ENCODE assay signal across 32 cellular contexts in genomic region chr4:38683265-38683664, GRCh38. TPM values are rescaled to one million over a fixed set of nuclear protein-coding genes. Genes with fewer than 3 reads are reported as not detected.
DNase-seq lines count a peak whose midpoint lies in the region; ATAC-seq, FAIRE-seq and TF ChIP-seq lines count a peak whose summit lies in the region.
"Had no signal": no experiment of that assay in that cellular context is flagged by ENCODE, and none has a peak within 500 bp of the region (broad histone marks: within the 10 kb centered on the region; RNA-seq: fewer than 3 reads in every experiment).

No MANE protein-coding gene starts in this region.

- no peak for DNase-seq in activated naive CD4-positive, alpha-beta T cell treated with anti-CD3 and anti-CD28 coated beads, Interleukin-2, amount 50 U/mL, for 72 hours (ENCODE audit: low spot score in 2 of 2)
- DNase-seq in immature natural killer cell (no peak), stomach (no peak), occipital lobe (lab: John Stamatoyannopoulos, UW) (no peak), prostate gland (ENCODE audit: low spot score) (no peak), kidney (no peak)
- DNase-seq: activated CD4-positive, alpha-beta T cell treated with anti-CD3 and anti-CD28 coated beads, Interleukin-2, amount 50 U/mL, for 48 hours; activated CD4-positive, CD25-positive, alpha-beta regulatory T cell; activated CD8-positive, alpha-beta memory T cell treated with anti-CD3 and anti-CD28 coated beads, Interleukin-2, amount 50 U/mL, for 48 hours; activated effector memory CD4-positive, alpha-beta T cell treated with anti-CD3 and anti-CD28 coated beads, Interleukin-2, amount 50 U/mL, for 16 hours; amygdala; COR-L47; effector CD4-positive, alpha-beta T cell; erythroblast; foreskin fibroblast; GDM1; left cardiac atrium; mammary epithelial cell; NCI-H1105; NCI-H2029; NCI-H526; nucleus accumbens; PC-9; Right ventricle myocardium superior; T1000; upper lobe of left lung had no signal

- intact Hi-C loops in stomach (cut with DNase I; ENCODE audit: low total_unique reads) (no loop called here), prostate gland (cut with DNase I) (loop anchor here (10.0 kb wide), 1 partner anchor 182 kb away; the partner anchor contains the start of gene FAM114A1), kidney (cut with DNase I) (no loop called here)

- TF ChIP-seq POLR2A in stomach (IDR thresholded peaks at IDR 0.05) = no peak
- no peak for TF ChIP-seq POLR2A in prostate gland (IDR thresholded peaks at IDR 0.05)

- H3K9me3 Mint-ChIP-seq in activated naive CD4-positive, alpha-beta T cell treated with anti-CD3 and anti-CD28 coated beads, Interleukin-2, amount 50 U/mL, for 24 hours = no peaks in the 10 kb centered on the region
- H3K9me3 Mint-ChIP-seq in activated naive CD4-positive, alpha-beta T cell treated with anti-CD3 and anti-CD28 coated beads, Interleukin-2, amount 50 U/mL, for 72 hours = no peaks in the 10 kb centered on the region
- no peaks in the 10 kb centered on the region for H3K9me3 Mint-ChIP-seq in activated T-helper 17 cell treated with anti-CD3 and anti-CD28 coated beads, Interleukin-2, amount 50 U/mL, for 72 hours
- peaks cover 0 to 2% (median 0%) of the 10 kb centered on the region in 6 donors for H3K9me3 Mint-ChIP-seq in immature natural killer cell

- H3K4me1 Mint-ChIP-seq in activated naive CD4-positive, alpha-beta T cell treated with anti-CD3 and anti-CD28 coated beads, Interleukin-2, amount 50 U/mL, for 24 hours = peaks cover 89% of the 10 kb centered on the region
- H3K4me1 Mint-ChIP-seq in activated T-helper 17 cell treated with anti-CD3 and anti-CD28 coated beads, Interleukin-2, amount 50 U/mL, for 72 hours = peaks cover 31% of the 10 kb centered on the region
- peaks cover 91 to 93% of the 10 kb centered on the region in 2 donors for H3K4me1 Mint-ChIP-seq in immature natural killer cell

- H3K4me1 ChIP-seq in stomach = peaks cover 38 to 100% (median 69%) of the 10 kb centered on the region in 4 donors
- no peaks in the 10 kb centered on the region for H3K4me1 ChIP-seq in prostate gland (replicated peaks)
- H3K4me1 ChIP-seq in kidney (ENCODE audit: control insufficient read depth in 1 of 2, insufficient read depth in 1 of 2, low read depth in 1 of 2, low read length in 2 of 2) = peaks cover 0 to 3% of the 10 kb centered on the region in 2 donors
- H3K4me1 ChIP-seq: HAP-1 had no signal

- H3K36me3 ChIP-seq in stomach (peaks cover 0 to 50% (median 37%) of the 10 kb centered on the region in 4 donors), prostate gland (peaks cover 0 to 5% of the 10 kb centered on the region in 2 donors), kidney (ENCODE audit: control insufficient read depth in 1 of 2, insufficient read depth in 2 of 2, low read length in 2 of 2) (peaks cover 12 to 19% of the 10 kb centered on the region in 2 donors)

- no peak overlapping the region for H3K4me3 Mint-ChIP-seq in activated naive CD4-positive, alpha-beta T cell treated with anti-CD3 and anti-CD28 coated beads, Interleukin-2, amount 50 U/mL, for 24 hours
- H3K4me3 Mint-ChIP-seq in activated T-helper 17 cell treated with anti-CD3 and anti-CD28 coated beads, Interleukin-2, amount 50 U/mL, for 72 hours = peak overlapping the region; percentile 39
- H3K4me3 Mint-ChIP-seq in immature natural killer cell = peak overlapping the region; percentile 35 to 80 (median 75)
- H3K4me3 Mint-ChIP-seq: B cell had no signal

- no peak for TF ChIP-seq EP300 in stomach (IDR thresholded peaks at IDR 0.05)

- no peaks in the 10 kb centered on the region for H3K27me3 Mint-ChIP-seq in activated naive CD4-positive, alpha-beta T cell treated with anti-CD3 and anti-CD28 coated beads, Interleukin-2, amount 50 U/mL, for 24 hours
- H3K27me3 Mint-ChIP-seq in activated T-helper 17 cell treated with anti-CD3 and anti-CD28 coated beads, Interleukin-2, amount 50 U/mL, for 72 hours = no peaks in the 10 kb centered on the region
- peaks cover 7 to 16% (median 14%) of the 10 kb centered on the region in 3 donors for H3K27me3 Mint-ChIP-seq in immature natural killer cell (ENCODE audit: low read depth in 3 of 3)
- H3K27me3 Mint-ChIP-seq: B cell had no signal

- 67 to 77% (median 74%) methylated on average over 3 of the region's 3 CpGs for WGBS in stomach, 5 donors
- WGBS in prostate gland = 80% methylated on average over 3 of the region's 3 CpGs

- ATAC-seq in activated naive CD4-positive, alpha-beta T cell treated with anti-CD3 and anti-CD28 coated beads, Interleukin-2, amount 50 U/mL, for 72 hours = no peak
- ATAC-seq in activated T-helper 17 cell treated with anti-CD3 and anti-CD28 coated beads, Interleukin-2, amount 50 U/mL, for 72 hours (replicated peaks) = no peak
- ATAC-seq: left cardiac atrium had no signal

- H3K4me3 ChIP-seq in stomach (no peak overlapping the region), prostate gland (no peak overlapping the region), kidney (ENCODE audit: low read length in 2 of 2) (no peak overlapping the region)
- H3K4me3 ChIP-seq: HAP-1, PC-9, upper lobe of left lung had no signal

- H3K27me3 ChIP-seq in stomach (no peaks in the 10 kb centered on the region), prostate gland (replicated peaks; ENCODE audit: insufficient read depth) (no peaks in the 10 kb centered on the region)
- H3K27me3 ChIP-seq: upper lobe of left lung had no signal

- H3K9ac ChIP-seq in kidney (ENCODE audit: low read length in 2 of 2) = no peak overlapping the region

- peak overlapping the region; percentile 82 for H3K27ac Mint-ChIP-seq in activated naive CD4-positive, alpha-beta T cell treated with anti-CD3 and anti-CD28 coated beads, Interleukin-2, amount 50 U/mL, for 24 hours
- no peak overlapping the region for H3K27ac Mint-ChIP-seq in activated naive CD4-positive, alpha-beta T cell treated with anti-CD3 and anti-CD28 coated beads, Interleukin-2, amount 50 U/mL, for 72 hours
- no peak overlapping the region for H3K27ac Mint-ChIP-seq in activated T-helper 17 cell treated with anti-CD3 and anti-CD28 coated beads, Interleukin-2, amount 50 U/mL, for 72 hours
- H3K27ac Mint-ChIP-seq in immature natural killer cell = peak overlapping the region; percentile 68 to 90 (median 90)
- H3K27ac Mint-ChIP-seq: B cell had no signal

- peaks cover 15% of the 10 kb centered on the region for H3K36me3 Mint-ChIP-seq in activated naive CD4-positive, alpha-beta T cell treated with anti-CD3 and anti-CD28 coated beads, Interleukin-2, amount 50 U/mL, for 24 hours
- H3K36me3 Mint-ChIP-seq in activated naive CD4-positive, alpha-beta T cell treated with anti-CD3 and anti-CD28 coated beads, Interleukin-2, amount 50 U/mL, for 72 hours = peaks cover 0 to 8% of the 10 kb centered on the region in 2 donors
- H3K36me3 Mint-ChIP-seq in activated T-helper 17 cell treated with anti-CD3 and anti-CD28 coated beads, Interleukin-2, amount 50 U/mL, for 72 hours (ENCODE audit: low read depth) = peaks cover 84% of the 10 kb centered on the region
- H3K36me3 Mint-ChIP-seq in immature natural killer cell = peaks cover 20 to 27% (median 26%) of the 10 kb centered on the region in 3 donors

- H3K9me3 ChIP-seq in stomach (no peaks in the 10 kb centered on the region), prostate gland (no peaks in the 10 kb centered on the region), kidney (ENCODE audit: control insufficient read depth in 1 of 2, low read length in 2 of 2) (no peaks in the 10 kb centered on the region)
- H3K9me3 ChIP-seq: HAP-1, upper lobe of left lung had no signal

- no peak for FAIRE-seq in kidney (lab: Jason Lieb, UNC)
- FAIRE-seq: bronchial epithelial cell, colon had no signal

- TF ChIP-seq CTCF in stomach (IDR thresholded peaks at IDR 0.05) (no peak), prostate gland (IDR thresholded peaks at IDR 0.05) (no peak), kidney (IDR thresholded peaks at IDR 0.05; ENCODE audit: borderline replicate concordance, extremely low read depth, insufficient read depth) (no peak)

- peak overlapping the region in 3 of 5 donors; percentile 10 to 71 (median 28) for H3K27ac ChIP-seq in stomach
- no peak overlapping the region for H3K27ac ChIP-seq in prostate gland
- H3K27ac ChIP-seq in kidney (ENCODE audit: low read depth in 2 of 2, low read length in 2 of 2) = no peak overlapping the region
- H3K27ac ChIP-seq: upper lobe of left lung had no signal

RNA-seq across cellular contexts. Expression of gene KLF3, which starts 19.3 kb away (rescaled TPM):
- total RNA-seq in activated naive CD4-positive, alpha-beta T cell treated with anti-CD3 and anti-CD28 coated beads, Interleukin-2, amount 50 U/mL, for 72 hours = 10 to 100 TPM in 1 of 2 donors, 1 to 10 TPM in 1; 6.9 to 10.1 TPM
- total RNA-seq in activated T-helper 17 cell treated with anti-CD3 and anti-CD28 coated beads, Interleukin-2, amount 50 U/mL, for 72 hours = 1 to 10 TPM; 4.3 to 5.5 TPM
- 10 to 100 TPM; 41.3 to 78.0 (median 63.8) TPM for polyA plus RNA-seq in immature natural killer cell
- 100 to 1,000 TPM in 2 of 5 donors, 10 to 100 TPM in 3; 46.4 to 113 (median 79.1) TPM for total RNA-seq in stomach
- 10 to 100 TPM; 13.0 to 45.1 (median 13.5) TPM for polyA plus RNA-seq in stomach
- 23.4 TPM for total RNA-seq in occipital lobe
- 10 to 100 TPM; 47.7 to 55.4 TPM for total RNA-seq in prostate gland
- 87.7 TPM for total RNA-seq in kidney
- polyA plus RNA-seq in kidney (ENCODE audit: insufficient read depth, low read depth, low replicate concordance) = 9.3 TPM

Comparison
In these comparisons a context has a peak if more than half of its experiments do, and no peak if none do; other contexts are left out.
1. H3K27ac Mint-ChIP-seq: peak in activated naive CD4-positive, alpha-beta T cell treated with anti-CD3 and anti-CD28 coated beads, Interleukin-2, amount 50 U/mL, for 24 hours (single experiment) and immature natural killer cell (6 of 6); none in activated naive CD4-positive, alpha-beta T cell treated with anti-CD3 and anti-CD28 coated beads, Interleukin-2, amount 50 U/mL, for 72 hours (0 of 2) and activated T-helper 17 cell treated with anti-CD3 and anti-CD28 coated beads, Interleukin-2, amount 50 U/mL, for 72 hours (single experiment).
2. H3K27ac ChIP-seq: peak in stomach (3 of 5); none in prostate gland (0 of 2) and kidney (0 of 2).